Comparison of ENCODE assay signal across 28 cellular contexts in the genomic region with DNA sequence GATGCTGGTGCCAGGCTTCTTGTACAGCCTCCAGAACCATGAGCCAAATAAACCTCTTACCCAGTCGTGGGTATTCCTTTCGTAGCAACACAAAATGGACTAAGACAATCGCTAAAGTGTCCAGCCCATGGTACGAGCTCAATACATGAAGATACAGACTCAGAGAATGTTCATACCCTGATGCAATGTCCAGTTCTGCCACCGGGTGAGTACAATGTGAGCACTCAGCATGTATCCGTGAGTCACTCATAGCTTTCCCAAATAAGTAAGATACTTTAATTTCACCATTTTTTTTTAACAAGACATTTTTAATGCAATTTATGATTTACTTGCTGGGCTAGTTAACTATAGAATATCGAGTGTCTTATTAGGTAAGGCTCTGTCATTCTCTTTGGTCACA. TPM values are rescaled to one million over a fixed set of nuclear protein-coding genes. Genes with fewer than 3 reads are reported as not detected.
DNase-seq lines count a peak whose midpoint lies in the region; FAIRE-seq and TF ChIP-seq lines count a peak whose summit lies in the region.
"Had no signal": no experiment of that assay in that cellular context is flagged by ENCODE, and none has a peak within 500 bp of the region (broad histone marks: within the 10 kb centered on the region; RNA-seq: fewer than 3 reads in every experiment).

No MANE protein-coding gene starts in this region.

- H3K79me2 ChIP-seq in GM23248 (ENCODE audit: insufficient read depth) (no peaks in the 10 kb centered on the region), astrocyte (ENCODE audit: insufficient read depth, low read length) (no peaks in the 10 kb centered on the region), trophoblast cell (ENCODE audit: control insufficient read depth, insufficient read depth, low read length, poor library complexity) (no peaks in the 10 kb centered on the region)

- H3K23ac ChIP-seq in trophoblast cell (ENCODE audit: low read length) = no peak overlapping the region

- H3K4me2 ChIP-seq in GM23248 (ENCODE audit: unreplicated experiment) (no peak overlapping the region), astrocyte (ENCODE audit: low read length) (no peak overlapping the region), trophoblast cell (ENCODE audit: low read length) (no peak overlapping the region)
- H3K4me2 ChIP-seq: PC-9 had no signal

- peak; percentile 24 for TF ChIP-seq CTCF in astrocyte (IDR thresholded peaks at IDR 0.05; ENCODE audit: insufficient read depth, low read depth, low read length)
- peak; percentile 13 for TF ChIP-seq CTCF in fibroblast of the aortic adventitia (IDR thresholded peaks at IDR 0.05; ENCODE audit: insufficient read depth, low read length)

- no peak overlapping the region for H4K91ac ChIP-seq in trophoblast cell (ENCODE audit: low read depth, low read length)

- H3K27ac ChIP-seq in GM23248 (no peak overlapping the region), astrocyte (ENCODE audit: low read depth, low read length) (no peak overlapping the region), trophoblast cell (ENCODE audit: low read depth, low read length) (no peak overlapping the region)
- H3K27ac ChIP-seq: C4-2B, colonic mucosa, PC-9 had no signal

- H3K9me3 Mint-ChIP-seq in astrocyte (ENCODE audit: unreplicated experiment) = no peaks in the 10 kb centered on the region
- H3K9me3 Mint-ChIP-seq: activated B cell treated with CpG ODN at 0.5 μM for 24 hours; activated T-helper 17 cell treated with anti-CD3 and anti-CD28 coated beads, Interleukin-2, amount 50 U/mL, for 72 hours had no signal

- no peak overlapping the region for H4K8ac ChIP-seq in trophoblast cell (ENCODE audit: low read depth, low read length)

- H2BK5ac ChIP-seq in trophoblast cell (ENCODE audit: low read depth, low read length, poor library complexity) = no peak overlapping the region

- in situ Hi-C loops in GM23248 (cut with MboI) = no loop called here

- DNase-seq in GM23248 (peak; percentile 3), astrocyte (ENCODE audit: low read depth) (no peak), fibroblast of the aortic adventitia (ENCODE audit: low read depth) (peak; percentile 28), trophoblast cell (peak; percentile 62 to 86), LoVo (ENCODE audit: low spot score) (no peak), NCI-H2107 treated with DMSO at 0.1 percent for 48 hours (lab: John Stamatoyannopoulos, UW; ENCODE audit: unreplicated experiment) (no peak)
- DNase-seq in stimulated activated CD4-positive, alpha-beta T cell treated with anti-CD3 and anti-CD28 coated beads, Interleukin-15, amount 100 ng/mL, for 24 hours = no peak
- DNase-seq: activated B cell treated with CpG ODN at 0.5 μM for 24 hours; activated CD4-positive, alpha-beta T cell treated with anti-CD3 and anti-CD28 coated beads, Interleukin-2, amount 50 U/mL, for 48 hours; activated CD8-positive, alpha-beta memory T cell treated with anti-CD3 and anti-CD28 coated beads, Interleukin-2, amount 50 U/mL, for 48 hours; Calu3; colonic mucosa; EL; HFFc6; KBM-7; mammary epithelial cell; NCI-H146; NCI-H510A; PC-9; SHP77; stimulated activated CD4-positive, alpha-beta T cell treated with anti-CD3 and anti-CD28 coated beads, Interleukin-4, amount 100 ng/mL, for 1 hour; T1000 had no signal

- H3K79me1 ChIP-seq in trophoblast cell (ENCODE audit: low read length) = no peaks in the 10 kb centered on the region

- H3K27me3 Mint-ChIP-seq in astrocyte (ENCODE audit: low read depth, unreplicated experiment) = peaks cover 14% of the 10 kb centered on the region
- H3K27me3 Mint-ChIP-seq: activated B cell treated with CpG ODN at 0.5 μM for 24 hours; activated naive CD8-positive, alpha-beta T cell; activated T-helper 17 cell treated with anti-CD3 and anti-CD28 coated beads, Interleukin-2, amount 50 U/mL, for 72 hours; brain had no signal

- FAIRE-seq in astrocyte (lab: Jason Lieb, UNC) = no peak
- FAIRE-seq: urothelium cell line had no signal

- peaks cover 6% of the 10 kb centered on the region for H3K4me1 Mint-ChIP-seq in astrocyte (ENCODE audit: low read depth, unreplicated experiment)
- H3K4me1 Mint-ChIP-seq: activated B cell treated with CpG ODN at 0.5 μM for 24 hours; activated T-helper 17 cell treated with anti-CD3 and anti-CD28 coated beads, Interleukin-2, amount 50 U/mL, for 72 hours; stimulated activated memory B cell treated with anti-CD40 and anti-IgM and Interleukin-4, amounts not matched to agents 10 μg/mL and 1 μg/mL and 100 μg/mL, for 72 hours had no signal

- H3K9ac ChIP-seq in GM23248 = no peak overlapping the region
- no peak overlapping the region for H3K9ac ChIP-seq in astrocyte (ENCODE audit: low read length)
- H3K9ac ChIP-seq in trophoblast cell (ENCODE audit: low read length) = no peak overlapping the region

- H3K36me3 ChIP-seq in GM23248 (ENCODE audit: low read depth) = no peaks in the 10 kb centered on the region
- no peaks in the 10 kb centered on the region for H3K36me3 ChIP-seq in astrocyte (ENCODE audit: insufficient read depth, low read length)
- H3K36me3 ChIP-seq in trophoblast cell (ENCODE audit: control insufficient read depth in 1 of 2, insufficient read depth in 2 of 2, low read length in 2 of 2) = no peaks in the 10 kb centered on the region
- H3K36me3 ChIP-seq: colonic mucosa had no signal

- no peak overlapping the region for H2AK5ac ChIP-seq in trophoblast cell (ENCODE audit: low read length)

- H4K12ac ChIP-seq in trophoblast cell (ENCODE audit: low read depth, low read length) = no peak overlapping the region

- H3F3A ChIP-seq in GM23248 (ENCODE audit: insufficient read depth) = no peaks in the 10 kb centered on the region

- H3K4me3 ChIP-seq in GM23248 (no peak overlapping the region), astrocyte (ENCODE audit: insufficient read depth, low read depth, low read length) (no peak overlapping the region), fibroblast of the aortic adventitia (ENCODE audit: low read depth, low read length) (no peak overlapping the region), trophoblast cell (ENCODE audit: low read depth, low read length) (no peak overlapping the region)
- H3K4me3 ChIP-seq: colonic mucosa, PC-9 had no signal

- H3K4me3 Mint-ChIP-seq in astrocyte (ENCODE audit: unreplicated experiment) = no peak overlapping the region
- H3K4me3 Mint-ChIP-seq: activated B cell treated with CpG ODN at 0.5 μM for 24 hours; activated naive CD8-positive, alpha-beta T cell; activated T-helper 17 cell treated with anti-CD3 and anti-CD28 coated beads, Interleukin-2, amount 50 U/mL, for 72 hours; brain; HFFc6; stimulated activated memory B cell treated with anti-CD40 and anti-IgM and Interleukin-4, amounts not matched to agents 10 μg/mL and 1 μg/mL and 100 μg/mL, for 72 hours had no signal

- WGBS in GM23248 (ENCODE audit: low coverage in 1 of 2, low lambda C conversion rate in 2 of 2, missing lambda C conversion rate in 2 of 2), 2 experiments = 32 to 41% methylated on average over 7 of the region's 7 CpGs
- no CpG with 5 or more reads among the region's 7 CpGs for WGBS in trophoblast cell (ENCODE audit: extremely low coverage, insufficient coverage, insufficient read length)

- H2BK12ac ChIP-seq in trophoblast cell (ENCODE audit: low read length) = no peak overlapping the region

- H2BK120ac ChIP-seq in trophoblast cell (ENCODE audit: insufficient read depth, low read length, poor library complexity) = no peak overlapping the region

- no peaks in the 10 kb centered on the region for H4K20me1 ChIP-seq in GM23248 (ENCODE audit: insufficient read depth)
- H4K20me1 ChIP-seq in astrocyte (ENCODE audit: insufficient read depth, low read length) = no peaks in the 10 kb centered on the region

- no peak overlapping the region for H3K18ac ChIP-seq in trophoblast cell (ENCODE audit: low read length)

- H2AFZ ChIP-seq in GM23248 = no peak overlapping the region
- H2AFZ ChIP-seq in astrocyte (ENCODE audit: low read depth, low read length) = no peak overlapping the region
- H2AFZ ChIP-seq in trophoblast cell (ENCODE audit: insufficient read depth, low read length, poor library complexity) = no peak overlapping the region
- H2AFZ ChIP-seq: PC-9 had no signal

- H3K9me3 ChIP-seq in GM23248 (ENCODE audit: low read depth) = no peaks in the 10 kb centered on the region
- no peaks in the 10 kb centered on the region for H3K9me3 ChIP-seq in astrocyte (ENCODE audit: insufficient read depth, low read depth, low read length)
- peaks cover 2% of the 10 kb centered on the region for H3K9me3 ChIP-seq in trophoblast cell (ENCODE audit: insufficient read depth, low read depth, low read length)
- H3K9me3 ChIP-seq: colonic mucosa had no signal

- H3K4ac ChIP-seq in trophoblast cell (ENCODE audit: low read depth, low read length) = no peak overlapping the region

- no peaks in the 10 kb centered on the region for H3K36me3 Mint-ChIP-seq in astrocyte (ENCODE audit: low read depth, unreplicated experiment)
- H3K36me3 Mint-ChIP-seq: activated naive CD8-positive, alpha-beta T cell; brain; stimulated activated memory B cell treated with anti-CD40 and anti-IgM and Interleukin-4, amounts not matched to agents 10 μg/mL and 1 μg/mL and 100 μg/mL, for 72 hours had no signal

- no peak overlapping the region for H3K27ac Mint-ChIP-seq in astrocyte (ENCODE audit: unreplicated experiment)
- H3K27ac Mint-ChIP-seq: activated B cell treated with CpG ODN at 0.5 μM for 24 hours; activated naive CD8-positive, alpha-beta T cell; activated T-helper 17 cell treated with anti-CD3 and anti-CD28 coated beads, Interleukin-2, amount 50 U/mL, for 72 hours; brain; HFFc6; stimulated activated memory B cell treated with anti-CD40 and anti-IgM and Interleukin-4, amounts not matched to agents 10 μg/mL and 1 μg/mL and 100 μg/mL, for 72 hours had no signal

- no peak overlapping the region for H3K14ac ChIP-seq in trophoblast cell (ENCODE audit: low read length)

- H3K9me2 ChIP-seq in GM23248 (ENCODE audit: insufficient read depth) = no peaks in the 10 kb centered on the region

- no peaks in the 10 kb centered on the region for H3K27me3 ChIP-seq in GM23248 (replicated peaks; ENCODE audit: insufficient read depth)
- no peaks in the 10 kb centered on the region for H3K27me3 ChIP-seq in astrocyte (ENCODE audit: insufficient read depth, low read length)
- no peaks in the 10 kb centered on the region for H3K27me3 ChIP-seq in trophoblast cell (ENCODE audit: insufficient read depth, low read length)
- H3K27me3 ChIP-seq: colonic mucosa had no signal

- no peaks in the 10 kb centered on the region for H3K4me1 ChIP-seq in GM23248 (ENCODE audit: insufficient read depth)
- peaks cover 11% of the 10 kb centered on the region for H3K4me1 ChIP-seq in astrocyte (ENCODE audit: insufficient read depth, low read length)
- H3K4me1 ChIP-seq in trophoblast cell (ENCODE audit: control insufficient read depth in 1 of 2, insufficient read depth in 2 of 2, low read length in 2 of 2) = peaks cover 3 to 7% of the 10 kb centered on the region in 2 experiments
- H3K4me1 ChIP-seq: colonic mucosa had no signal

RNA-seq across cellular contexts. Expression of gene PDE10A, which starts 26.7 kb away (rescaled TPM):
- total RNA-seq in GM23248 (2014; rRNA removed; shearing (Covaris generic)) = under 0.01 and 0.11 TPM in 2 replicates
- 0.20 and 0.21 TPM in 2 replicates for polyA plus RNA-seq in GM23248 (2016; fragmentation: Nextera tagmentation; extraction: Ambion mirVana)
- total RNA-seq in astrocyte (5.4 and 7.4 TPM in 2 replicates), fibroblast of the aortic adventitia (ENCODE audit: low replicate concordance) (6.1 and 12.7 TPM in 2 replicates)
- polyA plus RNA-seq in trophoblast cell (2013) = 4.5 and 4.9 TPM in 2 replicates
- total RNA-seq: activated B cell treated with CpG ODN at 0.5 μM for 24 hours; activated T-helper 17 cell treated with anti-CD3 and anti-CD28 coated beads, Interleukin-2, amount 50 U/mL, for 72 hours; mammary epithelial cell; PC-9 had no signal
- polyA plus RNA-seq: mammary epithelial cell had no signal

Comparison
In these comparisons a context has a peak if more than half of its experiments do, and no peak if none do; other contexts are left out.
1. DNase-seq: peak in GM23248 (single experiment), fibroblast of the aortic adventitia (single experiment) and trophoblast cell (2 of 2); none in astrocyte (single experiment), LoVo (single experiment), stimulated activated CD4-positive, alpha-beta T cell treated with anti-CD3 and anti-CD28 coated beads, Interleukin-15, amount 100 ng/mL, for 24 hours (single experiment) and NCI-H2107 treated with DMSO at 0.1 percent for 48 hours (single experiment).